ENCODE assay signal across 1 cellular context in the genomic region with DNA sequence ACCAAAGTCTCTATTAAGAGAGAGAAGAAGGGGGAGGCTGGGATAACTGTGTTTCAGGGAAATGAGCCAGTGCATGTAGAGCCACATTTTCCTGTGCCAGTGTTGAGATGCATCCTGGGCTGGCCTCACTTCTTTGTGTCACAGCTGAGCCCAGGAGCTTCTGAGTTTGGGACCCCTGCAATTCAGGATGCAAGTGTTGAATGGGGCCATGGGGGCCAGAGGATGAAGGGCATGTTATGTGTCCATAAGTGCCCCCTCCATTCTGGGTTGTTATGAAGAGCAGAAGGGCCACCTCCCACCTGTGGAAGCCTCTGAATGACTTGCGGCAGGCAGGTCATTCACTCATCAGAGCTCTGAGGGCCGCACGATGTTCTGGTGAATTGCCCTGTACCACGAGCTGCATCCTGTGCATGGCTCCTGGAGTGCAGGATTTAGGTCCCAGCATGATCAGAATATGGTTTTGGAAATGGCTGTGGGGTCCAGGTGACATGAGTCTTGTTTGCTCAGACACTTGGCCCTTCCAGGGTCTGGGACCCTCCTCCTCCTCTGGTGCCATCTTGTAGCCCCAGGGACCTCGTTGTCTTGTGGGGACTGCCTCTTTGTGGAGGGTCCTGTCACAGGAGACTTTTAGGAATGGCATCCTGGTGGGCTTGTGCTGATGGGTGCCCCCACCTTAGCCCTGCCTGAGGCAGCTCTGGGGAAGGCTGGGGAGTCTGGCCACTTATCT.
TF ChIP-seq lines count a peak whose summit lies in the region.

No MANE protein-coding gene starts in this region.

TF ChIP-seq in GM23338, 12 proteins besides CTCF, POLR2A, EP300 and RAD21 (continued from another document):
- TF ChIP-seq ZNF462 (CRISPR knock-in tag; IDR thresholded peaks at IDR 0.05) (no peak), REST (IDR thresholded peaks at IDR 0.05; ENCODE audit: unreplicated experiment) (no peak), STAT1 (IDR thresholded peaks at IDR 0.05; ENCODE audit: unreplicated experiment) (no peak), JUNB (IDR thresholded peaks at IDR 0.05; ENCODE audit: unreplicated experiment) (no peak), NANOG (IDR thresholded peaks at IDR 0.05; ENCODE audit: borderline replicate concordance) (no peak), EZH2 (IDR thresholded peaks at IDR 0.05; ENCODE audit: low read depth, unreplicated experiment) (no peak)
